In the genomic region with DNA sequence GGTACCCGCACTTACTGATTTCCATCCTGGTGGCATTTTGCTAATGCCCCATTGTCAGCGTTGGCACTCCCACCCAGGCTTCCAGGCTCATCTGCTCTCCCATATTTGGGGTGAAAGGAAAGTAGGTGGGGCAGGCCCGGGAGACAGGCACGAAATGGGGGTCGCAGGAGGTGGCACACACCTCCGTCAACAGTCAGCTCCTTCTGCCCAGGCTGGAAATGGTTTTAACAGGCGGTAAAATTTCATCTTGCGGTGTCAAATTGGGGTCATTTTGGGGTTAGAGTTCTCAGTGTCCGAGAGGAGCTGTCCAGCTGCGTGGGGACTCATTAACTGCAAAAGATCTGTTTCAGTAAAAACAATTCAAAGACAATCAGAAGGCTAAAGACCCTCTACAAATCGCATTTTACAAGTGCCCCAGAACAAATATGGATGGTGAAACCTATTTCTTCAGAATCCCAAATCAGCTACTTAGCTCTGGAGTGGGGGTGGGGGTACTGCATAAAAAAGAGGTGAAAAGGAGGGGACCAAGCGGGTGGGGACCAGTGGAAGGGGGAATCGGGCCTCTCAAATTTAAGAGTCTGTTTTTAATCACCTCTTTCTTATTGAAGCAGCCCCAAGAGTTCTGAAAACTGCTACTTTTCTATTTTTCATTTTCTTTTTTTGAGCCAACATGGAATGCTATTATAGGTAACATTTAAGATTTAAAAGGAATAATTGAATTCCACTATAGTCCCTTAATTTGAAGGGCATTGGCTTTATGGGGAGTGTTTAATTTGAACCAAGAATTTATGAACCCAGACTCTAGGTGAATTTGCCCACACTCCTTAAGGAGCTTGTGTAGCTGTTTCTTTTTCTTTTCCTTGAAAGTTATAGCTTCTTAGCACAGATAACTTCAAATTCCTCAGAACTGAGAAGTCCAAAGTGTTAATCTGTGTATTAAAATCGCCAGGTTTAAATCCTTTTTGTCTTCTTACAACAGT, we compare ENCODE assay signal across 15 cellular contexts. TPM values are rescaled to one million over a fixed set of nuclear protein-coding genes. Genes with fewer than 3 reads are reported as not detected.
DNase-seq lines count a peak whose midpoint lies in the region; ATAC-seq and TF ChIP-seq lines count a peak whose summit lies in the region.
"Had no signal": no experiment of that assay in that cellular context is flagged by ENCODE, and none has a peak within 500 bp of the region (broad histone marks: within the 10 kb centered on the region; RNA-seq: fewer than 3 reads in every experiment).

No MANE protein-coding gene starts in this region.

- H3K79me2 ChIP-seq in PC-3 (ENCODE audit: low read length) = peaks cover 2% of the 10 kb centered on the region

- H3K4me1 Mint-ChIP-seq in nephron progenitor cell = peaks cover 49% of the 10 kb centered on the region

- H3K4me3 Mint-ChIP-seq in nephron progenitor cell = peak overlapping the region; percentile 99
- H3K4me3 Mint-ChIP-seq: activated naive CD8-positive, alpha-beta T cell treated with anti-CD3 and anti-CD28 coated beads, Interleukin-2, amount 50 U/mL, for 24 hours; CD8-positive, alpha-beta T cell had no signal

- no peak overlapping the region for H3K4me3 ChIP-seq in liver (ENCODE audit: low read depth in 1 of 3, low read length in 3 of 3)
- no peak overlapping the region for H3K4me3 ChIP-seq in right lobe of liver
- H3K4me3 ChIP-seq in esophagus (ENCODE audit: low read depth in 1 of 2, low read length in 2 of 2) = no peak overlapping the region
- peak overlapping the region in 1 of 2 donors; percentile 14 for H3K4me3 ChIP-seq in vagina
- no peak overlapping the region for H3K4me3 ChIP-seq in PC-3 (ENCODE audit: low read length)
- H3K4me3 ChIP-seq: gastrocnemius medialis had no signal

- 77% methylated on average over 14 of the region's 14 CpGs for whole genome bisulfite sequencing in liver
- WGBS in right lobe of liver (ENCODE audit: insufficient coverage, low coverage, low lambda C conversion rate, missing lambda C conversion rate) = 67% methylated on average over 11 of the region's 14 CpGs
- 72 to 76% methylated on average over 14 of the region's 14 CpGs for WGBS in esophagus, 2 donors

- no peaks in the 10 kb centered on the region for H3F3A ChIP-seq in PC-3 (ENCODE audit: low read length, unreplicated experiment)

- no TSS peak for BruUV-seq in PC-3 (replicated peaks; lab: Mats Ljungman, UMichigan)

- TF ChIP-seq POLR2A in right lobe of liver (IDR thresholded peaks at IDR 0.05) = no peak
- no peak for TF ChIP-seq POLR2A in vagina (IDR thresholded peaks at IDR 0.05)

- no peaks in the 10 kb centered on the region for H4K20me1 ChIP-seq in PC-3 (ENCODE audit: low read length)

- H3K4me1 ChIP-seq in liver (ENCODE audit: control insufficient read depth in 4 of 4, insufficient read depth in 4 of 4, low read length in 3 of 4) (peaks cover 0 to 11% (median 6%) of the 10 kb centered on the region in 4 donors), right lobe of liver (no peaks in the 10 kb centered on the region), esophagus (ENCODE audit: control insufficient read depth in 2 of 2, insufficient read depth in 2 of 2, low read length in 1 of 2) (no peaks in the 10 kb centered on the region), vagina (no peaks in the 10 kb centered on the region), PC-3 (ENCODE audit: insufficient read depth, low read length) (peaks cover 10% of the 10 kb centered on the region; the same call in 1 of the 2 replicates)

- TF ChIP-seq CTCF in liver (IDR thresholded peaks at IDR 0.05; ENCODE audit: low read depth, low read length, missing input control) = no peak
- no peak for TF ChIP-seq CTCF in right lobe of liver (IDR thresholded peaks at IDR 0.05)
- TF ChIP-seq CTCF in nephron progenitor cell (IDR thresholded peaks at IDR 0.05) = no peak
- TF ChIP-seq CTCF in vagina (IDR thresholded peaks at IDR 0.05) = no peak
- no peak for TF ChIP-seq CTCF in PC-3 (conservative IDR thresholded peaks at IDR 0.05; ENCODE audit: low read depth, low read length)

- no peak overlapping the region for H2AFZ ChIP-seq in PC-3 (ENCODE audit: low read length)

- H3K27ac ChIP-seq in liver (ENCODE audit: low read depth in 1 of 2, low read length in 2 of 2) (no peak overlapping the region), right lobe of liver (no peak overlapping the region), esophagus (ENCODE audit: low read depth in 2 of 2, low read length in 1 of 2) (peak overlapping the region; percentile 18 to 24), vagina (peak overlapping the region; percentile 4), PC-3 (ENCODE audit: low read length) (no peak overlapping the region)
- H3K27ac ChIP-seq: gastrocnemius medialis had no signal

- no peaks in the 10 kb centered on the region for H3K9me2 ChIP-seq in PC-3 (replicated peaks; ENCODE audit: low read length)

- H3K4me2 ChIP-seq in PC-3 (ENCODE audit: low read length) = no peak overlapping the region

- ATAC-seq in right lobe of liver = no peak
- ATAC-seq in HG03354 (IDR thresholded peaks at IDR 0.05; ENCODE audit: poor library complexity, severe bottlenecking, unreplicated experiment) = no peak
- ATAC-seq in PC-3 = no peak
- ATAC-seq: activated CD4-positive, CD25-positive, alpha-beta regulatory T cell treated with anti-CD3 and anti-CD28 coated beads, Interleukin-2, amount 50 U/mL, for 24 hours; activated naive CD8-positive, alpha-beta T cell treated with anti-CD3 and anti-CD28 coated beads, Interleukin-2, amount 50 U/mL, for 24 hours; CD8-positive, alpha-beta T cell; gastrocnemius medialis had no signal

- no peaks in the 10 kb centered on the region for H3K36me3 ChIP-seq in liver (ENCODE audit: control insufficient read depth in 4 of 4, insufficient read depth in 3 of 4, low read depth in 1 of 4, low read length in 3 of 4)
- H3K36me3 ChIP-seq in right lobe of liver = no peaks in the 10 kb centered on the region
- H3K36me3 ChIP-seq in esophagus (ENCODE audit: control insufficient read depth in 2 of 2, insufficient read depth in 2 of 2, low read length in 1 of 2) = no peaks in the 10 kb centered on the region
- no peaks in the 10 kb centered on the region for H3K36me3 ChIP-seq in vagina
- H3K36me3 ChIP-seq in PC-3 (ENCODE audit: low read depth, low read length) = no peaks in the 10 kb centered on the region
- H3K36me3 ChIP-seq: gastrocnemius medialis had no signal

- H3K27me3 ChIP-seq in liver (ENCODE audit: control insufficient read depth in 4 of 4, insufficient read depth in 4 of 4, low read length in 3 of 4) = peaks cover 0 to 18% (median 6%) of the 10 kb centered on the region in 4 donors
- H3K27me3 ChIP-seq in right lobe of liver = peaks cover 0 to 15% of the 10 kb centered on the region in 2 donors
- H3K27me3 ChIP-seq in esophagus (ENCODE audit: control insufficient read depth in 1 of 2, insufficient read depth in 2 of 2, low read length in 2 of 2) = no peaks in the 10 kb centered on the region
- no peaks in the 10 kb centered on the region for H3K27me3 ChIP-seq in vagina
- H3K27me3 ChIP-seq in PC-3 (ENCODE audit: low read length) = no peaks in the 10 kb centered on the region

- H3K27ac Mint-ChIP-seq in nephron progenitor cell = peak overlapping the region; percentile 99
- H3K27ac Mint-ChIP-seq: activated naive CD8-positive, alpha-beta T cell treated with anti-CD3 and anti-CD28 coated beads, Interleukin-2, amount 50 U/mL, for 24 hours; CD8-positive, alpha-beta T cell had no signal

- POLR2A ChIA-PET in PC-3 (lab: Charles Lee; ENCODE audit: unreplicated experiment) = interaction anchor here (0.6 kb wide), 1 partner anchor 175 kb away, joined by 3 read pairs; no protein-coding TSS in a partner anchor

- H3K9me3 ChIP-seq in liver (ENCODE audit: control insufficient read depth in 4 of 4, low read length in 3 of 4) = no peaks in the 10 kb centered on the region
- no peaks in the 10 kb centered on the region for H3K9me3 ChIP-seq in right lobe of liver
- no peaks in the 10 kb centered on the region for H3K9me3 ChIP-seq in esophagus (ENCODE audit: control insufficient read depth in 2 of 2, insufficient read depth in 1 of 2, low read depth in 1 of 2, low read length in 1 of 2)
- no peaks in the 10 kb centered on the region for H3K9me3 ChIP-seq in vagina
- no peaks in the 10 kb centered on the region for H3K9me3 ChIP-seq in PC-3 (ENCODE audit: low read length)
- H3K9me3 ChIP-seq: gastrocnemius medialis had no signal

- H3K36me3 Mint-ChIP-seq in nephron progenitor cell (ENCODE audit: low read depth) = peaks cover 7% of the 10 kb centered on the region

- CTCF ChIA-PET in PC-3 (lab: Charles Lee) = no interaction called here

- no peak overlapping the region for H3K9ac ChIP-seq in liver (ENCODE audit: low read depth in 1 of 2, low read length in 2 of 2)
- no peak overlapping the region for H3K9ac ChIP-seq in PC-3 (ENCODE audit: low read length)

- H3K27me3 Mint-ChIP-seq in nephron progenitor cell (ENCODE audit: low read depth, poor library complexity) = peaks cover 16% of the 10 kb centered on the region

- DNase-seq in right lobe of liver (no peak), nephron progenitor cell (peak; percentile 45), vagina (ENCODE audit: extremely low spot score in 2 of 2) (no peak), PC-3 (no peak), NCI-H1048 (lab: John Stamatoyannopoulos, UW) (no peak)
- DNase-seq: activated naive CD8-positive, alpha-beta T cell treated with anti-CD3 and anti-CD28 coated beads, Interleukin-2, amount 50 U/mL, for 24 hours; activated T-cell treated with anti-CD3 and anti-CD28 coated beads, Interleukin-2, amount 50 U/mL, for 1 hour; CD8-positive, alpha-beta T cell; gastrocnemius medialis; NCI-H1930; NCI-H774 had no signal

- TF ChIP-seq RAD21 in liver (IDR thresholded peaks at IDR 0.05) = no peak

- no peaks in the 10 kb centered on the region for H3K9me3 Mint-ChIP-seq in nephron progenitor cell

- intact Hi-C loops in right lobe of liver (cut with DNase I) (loop anchor here in 1 of 2 donors (10.0 kb wide), 1 partner anchor 220 kb away; no protein-coding TSS in a partner anchor), vagina (cut with DNase I) (no loop called here), PC-3 (cut with micrococcal nuclease) (loop anchor here (10.0 kb wide), 1 partner anchor 600 kb away; no protein-coding TSS in a partner anchor)

TF ChIP-seq in liver, 16 proteins besides CTCF, POLR2A, EP300 and RAD21 (continues in another document):
- TF ChIP-seq JUND (IDR thresholded peaks at IDR 0.05) = no peak

RNA-seq across cellular contexts. Expression of a gene that starts 4.4 kb away (rescaled TPM):
- total RNA-seq in liver = 10 to 100 TPM; 10.9 to 12.6 TPM
- 1 to 10 TPM; 3.9 to 4.3 TPM for polyA plus RNA-seq in liver
- total RNA-seq in right lobe of liver = 10 to 100 TPM in 2 of 6 experiments, 1 to 10 TPM in 4; 6.1 to 18.0 (median 7.9) TPM
- polyA plus RNA-seq in esophagus = 1 to 10 TPM; 6.0 to 8.8 TPM
- 76.9 TPM for total RNA-seq in vagina
- 10.0 and 17.5 TPM in 2 replicates for total RNA-seq in PC-3 (2014; rRNA removed)
- total RNA-seq: CD8-positive, alpha-beta T cell had no signal

Comparison
In these comparisons a context has a peak if more than half of its experiments do, and no peak if none do; other contexts are left out.
1. H3K27ac ChIP-seq: peak in esophagus (2 of 2) and vagina (single experiment); none in liver (0 of 2), right lobe of liver (0 of 3) and PC-3 (single experiment).